8 cellular contexts compared by ENCODE assay signal in genomic region chr10:125161570-125162139, GRCh38. TPM values are rescaled to one million over a fixed set of nuclear protein-coding genes. Genes with fewer than 3 reads are reported as not detected.
DNase-seq lines count a peak whose midpoint lies in the region; ATAC-seq and FAIRE-seq lines count a peak whose summit lies in the region.

No MANE protein-coding gene starts in this region.

- no peaks in the 10 kb centered on the region for H3K27me3 ChIP-seq in small intestine (ENCODE audit: control insufficient read depth in 2 of 2, insufficient read depth in 2 of 2, low read length in 2 of 2)

- H3K4me3 Mint-ChIP-seq in activated naive CD8-positive, alpha-beta T cell treated with anti-CD3 and anti-CD28 coated beads, Interleukin-2, amount 50 U/mL, for 24 hours, result peak overlapping the region; percentile 26

- DNase-seq in NCI-H748 (lab: John Stamatoyannopoulos, UW; ENCODE audit: unreplicated experiment) (peak; percentile 32), NCI-H748 treated with DMSO at 0.1 percent for 48 hours (lab: John Stamatoyannopoulos, UW) (no peak), small intestine (no peak), NCI-H1436 (lab: John Stamatoyannopoulos, UW) (no peak), NCI-H2171 (lab: John Stamatoyannopoulos, UW) (no peak)
- DNase-seq in activated naive CD8-positive, alpha-beta T cell treated with anti-CD3 and anti-CD28 coated beads, Interleukin-2, amount 50 U/mL, for 24 hours, result no peak

- no peaks in the 10 kb centered on the region for H3K9me3 Mint-ChIP-seq in activated naive CD8-positive, alpha-beta T cell treated with anti-CD3 and anti-CD28 coated beads, Interleukin-2, amount 50 U/mL, for 24 hours

- peak overlapping the region; percentile 32 to 96 for H3K27ac ChIP-seq in small intestine (ENCODE audit: low read depth in 1 of 2, low read length in 1 of 2)

- H3K36me3 ChIP-seq in small intestine (ENCODE audit: control insufficient read depth in 2 of 2, insufficient read depth in 2 of 2, low read length in 2 of 2), result no peaks in the 10 kb centered on the region

- no peaks in the 10 kb centered on the region for H3K4me1 ChIP-seq in small intestine (ENCODE audit: control insufficient read depth in 2 of 2, insufficient read depth in 1 of 2, low read depth in 1 of 2, low read length in 1 of 2)

- FAIRE-seq in small intestine (lab: Jason Lieb, UNC), result no peak

- H3K4me1 Mint-ChIP-seq in activated naive CD8-positive, alpha-beta T cell treated with anti-CD3 and anti-CD28 coated beads, Interleukin-2, amount 50 U/mL, for 24 hours, result peaks cover 7% of the 10 kb centered on the region

- whole genome bisulfite sequencing in small intestine, 3 donors, result 1 to 4% (median 3%) methylated on average over 43 to 47 of the region's 47 CpGs

- peaks cover 45% of the 10 kb centered on the region for H3K27me3 Mint-ChIP-seq in activated naive CD8-positive, alpha-beta T cell treated with anti-CD3 and anti-CD28 coated beads, Interleukin-2, amount 50 U/mL, for 24 hours

- no peaks in the 10 kb centered on the region for H3K36me3 Mint-ChIP-seq in activated naive CD8-positive, alpha-beta T cell treated with anti-CD3 and anti-CD28 coated beads, Interleukin-2, amount 50 U/mL, for 24 hours (ENCODE audit: low read depth)

- no peak overlapping the region for H3K27ac Mint-ChIP-seq in activated naive CD8-positive, alpha-beta T cell treated with anti-CD3 and anti-CD28 coated beads, Interleukin-2, amount 50 U/mL, for 24 hours

- no peaks in the 10 kb centered on the region for H3K9me3 ChIP-seq in small intestine (ENCODE audit: control insufficient read depth, low read depth)

- ATAC-seq in activated naive CD8-positive, alpha-beta T cell treated with anti-CD3 and anti-CD28 coated beads, Interleukin-2, amount 50 U/mL, for 24 hours, result peak; percentile 38
- no peak for ATAC-seq in GM19467 (IDR thresholded peaks at IDR 0.05; ENCODE audit: unreplicated experiment)

- peak overlapping the region; percentile 60 for H3K4me3 ChIP-seq in iPS-11a (ENCODE audit: low read depth, low read length)
- H3K4me3 ChIP-seq in small intestine (ENCODE audit: low read depth in 1 of 2, low read length in 2 of 2), result peak overlapping the region; percentile 53 to 71

RNA-seq across cellular contexts. Expression of gene CTBP2, which starts 1.3 kb away (rescaled TPM):
- polyA plus RNA-seq in small intestine, result 10 to 100 TPM; 38.1 to 52.6 (median 45.6) TPM
